In the genomic region with DNA sequence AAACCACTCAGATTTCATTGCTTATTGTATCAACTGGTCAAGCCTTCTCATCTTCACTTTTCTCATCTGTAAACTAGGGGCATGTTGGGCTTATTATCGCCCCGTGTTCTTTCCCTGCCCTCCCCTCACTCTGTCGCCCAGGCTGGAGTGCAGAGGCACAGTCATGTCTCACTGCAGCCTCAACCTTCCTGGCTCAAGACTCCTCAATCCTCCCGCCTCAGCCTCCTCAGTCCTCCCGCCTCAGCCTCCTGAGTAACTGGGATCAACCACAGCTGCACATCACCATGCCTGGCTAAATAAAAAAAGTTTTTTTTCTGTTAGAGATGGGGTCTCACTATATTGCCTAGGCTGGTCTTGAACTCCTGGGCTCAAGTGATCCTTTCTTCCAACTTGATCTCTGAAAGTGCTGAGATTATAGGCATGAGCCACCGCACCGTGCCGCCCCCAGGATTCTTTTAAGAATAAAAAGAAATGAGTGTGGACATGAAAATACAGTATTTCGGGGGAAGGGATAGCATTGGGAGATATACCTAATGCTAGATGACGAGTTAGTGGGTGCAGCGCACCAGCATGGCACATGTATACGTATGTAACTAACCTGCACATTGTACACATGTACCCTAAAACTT, we compare ENCODE assay signal across 10 cellular contexts. TPM values are rescaled to one million over a fixed set of nuclear protein-coding genes. Genes with fewer than 3 reads are reported as not detected.
DNase-seq lines count a peak whose midpoint lies in the region; ATAC-seq and TF ChIP-seq lines count a peak whose summit lies in the region.
"Had no signal": no experiment of that assay in that cellular context is flagged by ENCODE, and none has a peak within 500 bp of the region (broad histone marks: within the 10 kb centered on the region; RNA-seq: fewer than 3 reads in every experiment).

No MANE protein-coding gene starts in this region.

- 85% methylated on average over 12 of the region's 12 CpGs for WGBS in SK-N-SH (ENCODE audit: low lambda C conversion rate)

- peak overlapping the region; percentile 91 for H3K4me2 ChIP-seq in SK-N-SH

- DNase-seq in SK-N-SH = no peak
- no peak for DNase-seq in activated CD4-positive, alpha-beta memory T cell treated with anti-CD3 and anti-CD28 coated beads, Interleukin-2, amount 10 ng/mL, durations not matched to agents 7 days and 5 days
- no peak for DNase-seq in glutamatergic neuron
- no peak for DNase-seq in stimulated activated effector memory CD8-positive, alpha-beta T cell treated with anti-CD3 and anti-CD28 coated beads, Interleukin-12 subunit alpha, Interleukin-12 subunit beta, amount 100 ng/mL, for 72 hours (ENCODE audit: low spot score in 2 of 2)
- DNase-seq in NCI-H1048 (lab: John Stamatoyannopoulos, UW) = no peak
- DNase-seq in mucosa of gallbladder (ENCODE audit: low spot score) = no peak
- DNase-seq: islet precursor cell, NCI-H1417 treated with DMSO at 0.1 percent for 48 hours had no signal

- TF ChIP-seq EP300 in SK-N-SH (IDR thresholded peaks at IDR 0.05; ENCODE audit: borderline replicate concordance in 1 of 2, low read depth in 1 of 2, low read length in 1 of 2) = no peak

- no peak overlapping the region for H2AFZ ChIP-seq in SK-N-SH (ENCODE audit: low read depth)

- H3K9me3 ChIP-seq in SK-N-SH = no peaks in the 10 kb centered on the region

- H3K9me3 Mint-ChIP-seq in activated CD4-positive, alpha-beta memory T cell treated with anti-CD3 and anti-CD28 coated beads, Interleukin-2, amount 10 ng/mL, durations not matched to agents 7 days and 5 days = no peaks in the 10 kb centered on the region
- peaks cover 3% of the 10 kb centered on the region for H3K9me3 Mint-ChIP-seq in glutamatergic neuron (ENCODE audit: unreplicated experiment)
- H3K9me3 Mint-ChIP-seq in stimulated activated effector memory CD8-positive, alpha-beta T cell treated with anti-CD3 and anti-CD28 coated beads, Interleukin-12 subunit alpha, Interleukin-12 subunit beta, amount 100 ng/mL, for 72 hours = no peaks in the 10 kb centered on the region

- peaks cover 53% of the 10 kb centered on the region for H3K4me1 Mint-ChIP-seq in activated CD4-positive, alpha-beta memory T cell treated with anti-CD3 and anti-CD28 coated beads, Interleukin-2, amount 10 ng/mL, durations not matched to agents 7 days and 5 days
- H3K4me1 Mint-ChIP-seq in glutamatergic neuron (ENCODE audit: low read depth, unreplicated experiment) = peaks cover 5% of the 10 kb centered on the region
- H3K4me1 Mint-ChIP-seq in stimulated activated effector memory CD8-positive, alpha-beta T cell treated with anti-CD3 and anti-CD28 coated beads, Interleukin-12 subunit alpha, Interleukin-12 subunit beta, amount 100 ng/mL, for 72 hours = peaks cover 44% of the 10 kb centered on the region

- POLR2A ChIA-PET in SK-N-SH (lab: Yijun Ruan, JAX) = no interaction called here
- POLR2A ChIA-PET in activated CD4-positive, alpha-beta memory T cell treated with anti-CD3 and anti-CD28 coated beads, Interleukin-2, amount 10 ng/mL, durations not matched to agents 7 days and 5 days (lab: Charles Lee) = no interaction called here

- H3K27me3 Mint-ChIP-seq in activated CD4-positive, alpha-beta memory T cell treated with anti-CD3 and anti-CD28 coated beads, Interleukin-2, amount 10 ng/mL, durations not matched to agents 7 days and 5 days = no peaks in the 10 kb centered on the region
- H3K27me3 Mint-ChIP-seq in glutamatergic neuron (ENCODE audit: unreplicated experiment) = peaks cover 3% of the 10 kb centered on the region

- H3K27me3 ChIP-seq in SK-N-SH (ENCODE audit: insufficient read depth) = no peaks in the 10 kb centered on the region

- no peaks in the 10 kb centered on the region for H3K9me2 ChIP-seq in SK-N-SH

- H3K79me2 ChIP-seq in SK-N-SH (ENCODE audit: insufficient read depth) = peaks cover 69% of the 10 kb centered on the region

- CTCF ChIA-PET in SK-N-SH (lab: Yijun Ruan, JAX) = no interaction called here
- CTCF ChIA-PET in activated CD4-positive, alpha-beta memory T cell treated with anti-CD3 and anti-CD28 coated beads, Interleukin-2, amount 10 ng/mL, durations not matched to agents 7 days and 5 days (lab: Charles Lee) = interaction anchor here (1.5 kb wide), 1 partner anchor 28 kb away, joined by 4 read pairs; no protein-coding TSS in a partner anchor

- H3K4me3 Mint-ChIP-seq in activated CD4-positive, alpha-beta memory T cell treated with anti-CD3 and anti-CD28 coated beads, Interleukin-2, amount 10 ng/mL, durations not matched to agents 7 days and 5 days = peak overlapping the region; percentile 96
- H3K4me3 Mint-ChIP-seq in glutamatergic neuron (ENCODE audit: unreplicated experiment) = peak overlapping the region; percentile 89
- peak overlapping the region; percentile 85 for H3K4me3 Mint-ChIP-seq in stimulated activated effector memory CD8-positive, alpha-beta T cell treated with anti-CD3 and anti-CD28 coated beads, Interleukin-12 subunit alpha, Interleukin-12 subunit beta, amount 100 ng/mL, for 72 hours

- peak overlapping the region; percentile 86; the same call in 1 of the 2 replicates for H3K9ac ChIP-seq in SK-N-SH

- H3K27ac ChIP-seq in SK-N-SH (ENCODE audit: low read depth in 2 of 2, low read length in 1 of 2) = no peak overlapping the region; a peak in 1 of 4 replicates

- TF ChIP-seq CTCF in SK-N-SH (IDR thresholded peaks at IDR 0.05) (no peak), glutamatergic neuron (IDR thresholded peaks at IDR 0.05; ENCODE audit: partially characterized antibody, unreplicated experiment) (no peak)

- peaks cover 37% of the 10 kb centered on the region for H3F3A ChIP-seq in SK-N-SH (replicated peaks; ENCODE audit: insufficient read depth)

- H3K4me3 ChIP-seq in SK-N-SH (ENCODE audit: low read depth in 2 of 2, low read length in 1 of 2) = peak overlapping the region; percentile 82 to 89; a peak in 3 of 4 replicates

- peaks cover 57% of the 10 kb centered on the region for H3K36me3 Mint-ChIP-seq in activated CD4-positive, alpha-beta memory T cell treated with anti-CD3 and anti-CD28 coated beads, Interleukin-2, amount 10 ng/mL, durations not matched to agents 7 days and 5 days (ENCODE audit: low read depth)
- H3K36me3 Mint-ChIP-seq in glutamatergic neuron (ENCODE audit: unreplicated experiment) = no peaks in the 10 kb centered on the region
- H3K36me3 Mint-ChIP-seq in stimulated activated effector memory CD8-positive, alpha-beta T cell treated with anti-CD3 and anti-CD28 coated beads, Interleukin-12 subunit alpha, Interleukin-12 subunit beta, amount 100 ng/mL, for 72 hours = peaks cover 72% of the 10 kb centered on the region

- H3K36me3 ChIP-seq in SK-N-SH (replicated peaks in 1 of 2; ENCODE audit: control insufficient read depth in 1 of 2, insufficient read depth in 2 of 2, low read length in 1 of 2) = peaks cover 19 to 52% of the 10 kb centered on the region in 2 experiments

- TF ChIP-seq RAD21 in SK-N-SH (IDR thresholded peaks at IDR 0.05; ENCODE audit: low read length) = no peak

- H4K20me1 ChIP-seq in SK-N-SH (ENCODE audit: insufficient read depth) = peaks cover 62% of the 10 kb centered on the region

- ATAC-seq in SK-N-SH treated with all-trans-retinoic acid at 6 μM for 48 hours = no peak
- no peak for ATAC-seq in stimulated activated effector memory CD8-positive, alpha-beta T cell treated with anti-CD3 and anti-CD28 coated beads, Interleukin-12 subunit alpha, Interleukin-12 subunit beta, amount 100 ng/mL, for 72 hours
- ATAC-seq in GM21515 (IDR thresholded peaks at IDR 0.05; ENCODE audit: unreplicated experiment) = no peak

- peak overlapping the region; percentile 53 for H3K27ac Mint-ChIP-seq in activated CD4-positive, alpha-beta memory T cell treated with anti-CD3 and anti-CD28 coated beads, Interleukin-2, amount 10 ng/mL, durations not matched to agents 7 days and 5 days
- peak overlapping the region; percentile 20 for H3K27ac Mint-ChIP-seq in glutamatergic neuron (ENCODE audit: unreplicated experiment)
- peak overlapping the region; percentile 87 for H3K27ac Mint-ChIP-seq in stimulated activated effector memory CD8-positive, alpha-beta T cell treated with anti-CD3 and anti-CD28 coated beads, Interleukin-12 subunit alpha, Interleukin-12 subunit beta, amount 100 ng/mL, for 72 hours

- H3K4me1 ChIP-seq in SK-N-SH (ENCODE audit: control insufficient read depth in 1 of 2, insufficient read depth in 2 of 2, low read depth in 1 of 2, low read length in 1 of 2) = peaks cover 8 to 19% of the 10 kb centered on the region in 2 experiments; a peak in 2 of 4 replicates

TF ChIP-seq in SK-N-SH, 30 proteins besides CTCF, POLR2A, EP300 and RAD21 (continues in another document):
- TF ChIP-seq ELF1 (IDR thresholded peaks at IDR 0.05) = no peak
- TF ChIP-seq MXI1 (IDR thresholded peaks at IDR 0.05; ENCODE audit: low read depth, low read length) = no peak

RNA-seq across cellular contexts. Expression of gene MAML1, which starts 2.0 kb away (rescaled TPM):
- 4.4 and 8.1 TPM in 2 replicates for polyA plus RNA-seq in SK-N-SH (2012; rRNA removed)
- polyA plus RNA-seq in SK-N-SH (2012; cell fraction: cytosol; rRNA removed) = 4.1 and 5.5 TPM in 2 replicates
- polyA plus RNA-seq in SK-N-SH (2012; cell fraction: nucleus; rRNA removed) = 11.6 and 12.4 TPM in 2 replicates
- 10 to 100 TPM; 33.3 to 35.2 TPM for total RNA-seq in activated CD4-positive, alpha-beta memory T cell treated with anti-CD3 and anti-CD28 coated beads, Interleukin-2, amount 10 ng/mL, durations not matched to agents 7 days and 5 days
- 30.0 TPM for total RNA-seq in glutamatergic neuron (ENCODE audit: unreplicated experiment)
- 36.6 TPM for total RNA-seq in mucosa of gallbladder

RNA-seq across cellular contexts. Expression of gene CANX, which starts 35.9 kb away (rescaled TPM):
- polyA plus RNA-seq in SK-N-SH (2012; rRNA removed) = 142 and 215 TPM in 2 replicates
- 164 and 239 TPM in 2 replicates for polyA plus RNA-seq in SK-N-SH (2012; cell fraction: cytosol; rRNA removed)
- polyA plus RNA-seq in SK-N-SH (2012; cell fraction: nucleus; rRNA removed) = 163 and 217 TPM in 2 replicates
- total RNA-seq in activated CD4-positive, alpha-beta memory T cell treated with anti-CD3 and anti-CD28 coated beads, Interleukin-2, amount 10 ng/mL, durations not matched to agents 7 days and 5 days = 100 to 1,000 TPM; 418 to 428 TPM
- 363 TPM for total RNA-seq in glutamatergic neuron (ENCODE audit: unreplicated experiment)
- 696 TPM for total RNA-seq in mucosa of gallbladder

RNA-seq across cellular contexts. Expression of gene CBY3, which starts 53.8 kb away (rescaled TPM):
- not detected in 2 replicates for polyA plus RNA-seq in SK-N-SH (2012; rRNA removed)
- 0.05 TPM in 1 of 2 replicates, not detected in the other for polyA plus RNA-seq in SK-N-SH (2012; cell fraction: cytosol; rRNA removed)
- polyA plus RNA-seq in SK-N-SH (2012; cell fraction: nucleus; rRNA removed) = 0.19 and 0.20 TPM in 2 replicates
- total RNA-seq in activated CD4-positive, alpha-beta memory T cell treated with anti-CD3 and anti-CD28 coated beads, Interleukin-2, amount 10 ng/mL, durations not matched to agents 7 days and 5 days = under 1 TPM in 1 of 2 experiments, not detected in 1; 0.68 TPM
- total RNA-seq in glutamatergic neuron (ENCODE audit: unreplicated experiment) (not detected), mucosa of gallbladder (not detected)

RNA-seq across cellular contexts. Expression of gene LTC4S, which starts 59.1 kb away (rescaled TPM):
- 0.34 and 0.43 TPM in 2 replicates for polyA plus RNA-seq in SK-N-SH (2012; rRNA removed)
- 0.14 TPM in 1 of 2 replicates, not detected in the other for polyA plus RNA-seq in SK-N-SH (2012; cell fraction: cytosol; rRNA removed)
- 0.67 and 0.75 TPM in 2 replicates for polyA plus RNA-seq in SK-N-SH (2012; cell fraction: nucleus; rRNA removed)
- total RNA-seq in activated CD4-positive, alpha-beta memory T cell treated with anti-CD3 and anti-CD28 coated beads, Interleukin-2, amount 10 ng/mL, durations not matched to agents 7 days and 5 days = 1 to 10 TPM; 2.1 to 3.3 TPM
- total RNA-seq in glutamatergic neuron (ENCODE audit: unreplicated experiment) = 0.91 TPM
- total RNA-seq in mucosa of gallbladder = 26.0 TPM

Comparison
In these comparisons a context has a peak if more than half of its experiments do, and no peak if none do; other contexts are left out.
1. H3K27ac Mint-ChIP-seq: peak in every context shown above with its lines; median percentile 87 in stimulated activated effector memory CD8-positive, alpha-beta T cell treated with anti-CD3 and anti-CD28 coated beads, Interleukin-12 subunit alpha, Interleukin-12 subunit beta, amount 100 ng/mL, for 72 hours; 53 in activated CD4-positive, alpha-beta memory T cell treated with anti-CD3 and anti-CD28 coated beads, Interleukin-2, amount 10 ng/mL, durations not matched to agents 7 days and 5 days; 20 in glutamatergic neuron.